8 cellular contexts compared by ENCODE assay signal in genomic region chr9:19127881-19128719, GRCh38. TPM values are rescaled to one million over a fixed set of nuclear protein-coding genes. Genes with fewer than 3 reads are reported as not detected.
A peak's percentile ranks its signal among the peaks of the same experiment; 100 is the strongest.
DNase-seq lines count a peak whose midpoint lies in the region; ATAC-seq and TF ChIP-seq lines count a peak whose summit lies in the region.

No MANE protein-coding gene starts in this region.

- DNase-seq in T-helper 9 cell (peak; percentile 9), coronary artery (ENCODE audit: low spot score) (no peak), lung (ENCODE audit: low spot score) (peak; percentile 32), dedifferentiated amniotic fluid mesenchymal stem cell (ENCODE audit: extremely low spot score) (no peak), SKM-1 (lab: John Stamatoyannopoulos, UW; ENCODE audit: unreplicated experiment) (no peak)
- peak; percentile 35 for DNase-seq in stimulated activated naive CD8-positive, alpha-beta T cell treated with anti-CD3 and anti-CD28 coated beads, Interleukin-15, Interleukin-2, amounts not matched to agents 100 U/mL and 50 U/mL, for 24 hours

- H3K9me3 ChIP-seq in lung (ENCODE audit: control insufficient read depth in 2 of 2, insufficient read depth in 1 of 2, low read length in 1 of 2), result no peaks in the 10 kb centered on the region

- 2% methylated on average over 43 of the region's 43 CpGs for WGBS in lung, 2 donors

- H3K27me3 ChIP-seq in lung (ENCODE audit: control insufficient read depth, insufficient read depth), result no peaks in the 10 kb centered on the region

- H3K36me3 ChIP-seq in lung (ENCODE audit: control insufficient read depth in 2 of 2, insufficient read depth in 2 of 2, low read length in 2 of 2), result peaks cover 4 to 8% of the 10 kb centered on the region in 2 donors

- peak overlapping the region; percentile 94 to 97 for H3K27ac ChIP-seq in coronary artery
- H3K27ac ChIP-seq in lung (ENCODE audit: low read depth in 1 of 2, low read length in 1 of 2), result peak overlapping the region; percentile 96 to 99

- TF ChIP-seq CTCF in coronary artery (IDR thresholded peaks at IDR 0.05) (no peak), lung (IDR thresholded peaks at IDR 0.05; ENCODE audit: control extremely low read depth, extremely low read depth) (no peak)

- peaks cover 4 to 14% of the 10 kb centered on the region in 2 donors for H3K4me1 ChIP-seq in lung (ENCODE audit: control insufficient read depth in 2 of 2, insufficient read depth in 2 of 2, low read length in 2 of 2)

- H3K4me3 ChIP-seq in coronary artery (peak overlapping the region; percentile 81), lung (peak overlapping the region; percentile 95)

- ATAC-seq in GM18867 (IDR thresholded peaks at IDR 0.05; ENCODE audit: unreplicated experiment) (peak; percentile 8), HG02973 (IDR thresholded peaks at IDR 0.05; ENCODE audit: unreplicated experiment) (peak; percentile 14), lung (ENCODE audit: insufficient read depth, low FRiP score) (peak; percentile 8)
- peak; percentile 7 for ATAC-seq in stimulated activated naive CD8-positive, alpha-beta T cell treated with anti-CD3 and anti-CD28 coated beads, Interleukin-15, Interleukin-2, amounts not matched to agents 100 U/mL and 50 U/mL, for 24 hours

RNA-seq across cellular contexts. Expression of gene PLIN2, which starts 0.8 kb away (rescaled TPM):
- total RNA-seq in lung, result 100 to 1,000 TPM; 116 to 138 TPM
- 100 to 1,000 TPM in 1 of 2 donors, 10 to 100 TPM in 1; 66.3 to 202 TPM for polyA plus RNA-seq in lung

RNA-seq across cellular contexts. Expression of gene HAUS6, which starts 25.4 kb away (rescaled TPM):
- total RNA-seq in lung, result 10 to 100 TPM in 1 of 2 donors, 1 to 10 TPM in 1; 7.6 to 13.1 TPM
- 1 to 10 TPM; 3.6 to 3.9 TPM for polyA plus RNA-seq in lung

Comparison
In these comparisons a context has a peak if more than half of its experiments do, and no peak if none do; other contexts are left out.
1. DNase-seq: peak in T-helper 9 cell (single experiment), lung (single experiment) and stimulated activated naive CD8-positive, alpha-beta T cell treated with anti-CD3 and anti-CD28 coated beads, Interleukin-15, Interleukin-2, amounts not matched to agents 100 U/mL and 50 U/mL, for 24 hours (single experiment); none in coronary artery (single experiment), dedifferentiated amniotic fluid mesenchymal stem cell (single experiment) and SKM-1 (single experiment).
2. Peak in every context shown above with its lines, with median percentiles within 50 percentile points of each other: ATAC-seq.